8 cellular contexts compared by ENCODE assay signal in genomic region chr3:183188895-183189462, GRCh38. TPM values are rescaled to one million over a fixed set of nuclear protein-coding genes. Genes with fewer than 3 reads are reported as not detected.
DNase-seq lines count a peak whose midpoint lies in the region; ATAC-seq and TF ChIP-seq lines count a peak whose summit lies in the region.

No MANE protein-coding gene starts in this region.

- H3K9me3 ChIP-seq in RWPE2 (ENCODE audit: severe bottlenecking), result no peaks in the 10 kb centered on the region
- no peaks in the 10 kb centered on the region for H3K9me3 ChIP-seq in MG63

- H3K27ac ChIP-seq in RWPE2 (ENCODE audit: poor library complexity, severe bottlenecking), result no peak overlapping the region

- peak; percentile 51 for ATAC-seq in GM21723 (IDR thresholded peaks at IDR 0.05; ENCODE audit: unreplicated experiment)
- no peak for ATAC-seq in RWPE2 (ENCODE audit: low read depth)
- ATAC-seq in HG03439 (IDR thresholded peaks at IDR 0.05; ENCODE audit: unreplicated experiment), result no peak

- H3K36me3 ChIP-seq in RWPE2 (ENCODE audit: low read depth) (no peaks in the 10 kb centered on the region), MG63 (no peaks in the 10 kb centered on the region)

- DNase-seq in EL, result peak; percentile 31
- no peak for DNase-seq in RWPE2 (ENCODE audit: low spot score)
- DNase-seq in epithelial cell of esophagus (ENCODE audit: low read depth), result peak; percentile 20
- DNase-seq in retinal pigment epithelial cell (ENCODE audit: low read depth), result no peak
- DNase-seq in MG63, result no peak
- DNase-seq in AG20443 (ENCODE audit: low spot score), result no peak

- H3K4me3 ChIP-seq in RWPE2 (ENCODE audit: severe bottlenecking) (no peak overlapping the region), epithelial cell of esophagus (ENCODE audit: low read length) (no peak overlapping the region), retinal pigment epithelial cell (ENCODE audit: low read length) (no peak overlapping the region), MG63 (no peak overlapping the region)

- H3K4me1 ChIP-seq in RWPE2 (ENCODE audit: insufficient read depth, poor library complexity, severe bottlenecking), result peaks cover 14% of the 10 kb centered on the region

- H3K27me3 ChIP-seq in RWPE2 (ENCODE audit: insufficient read depth, poor library complexity, severe bottlenecking), result no peaks in the 10 kb centered on the region
- no peaks in the 10 kb centered on the region for H3K27me3 ChIP-seq in MG63

- TF ChIP-seq CTCF in RWPE2 (IDR thresholded peaks at IDR 0.05; ENCODE audit: poor library complexity, severe bottlenecking) (peak; percentile 37), epithelial cell of esophagus (IDR thresholded peaks at IDR 0.05; ENCODE audit: insufficient read depth, low read depth, low read length, missing control alignments) (peak; percentile 25), retinal pigment epithelial cell (conservative IDR thresholded peaks at IDR 0.05; ENCODE audit: low read depth, low read length) (peak; percentile 51)

RNA-seq across cellular contexts. Expression of gene LAMP3, which starts 26.4 kb away (rescaled TPM):
- 0.53 TPM in 1 of 2 replicates, not detected in the other for total RNA-seq in MG63 (2014; rRNA removed; shearing (Covaris generic); ENCODE audit: low replicate concordance)

Comparison
In these comparisons a context has a peak if more than half of its experiments do, and no peak if none do; other contexts are left out.
1. DNase-seq: peak in EL (single experiment) and epithelial cell of esophagus (single experiment); none in RWPE2 (single experiment), retinal pigment epithelial cell (single experiment), MG63 (single experiment) and AG20443 (single experiment).
2. Peak in every context shown above with its lines, with median percentiles within 50 percentile points of each other: CTCF ChIP-seq.